ENCODE assay signal across 5 cellular contexts in genomic region chr3:182111967-182112366, GRCh38.
"Had no signal": no experiment of that assay in that cellular context is flagged by ENCODE, and none has a peak within 500 bp of the region (broad histone marks: within the 10 kb centered on the region; RNA-seq: fewer than 3 reads in every experiment).

No MANE protein-coding gene starts in this region.

- DNase-seq: H9, HCEC 1CT, IMR-90 had no signal

- ATAC-seq: GM23338, K562 had no signal

- H3K4me2 ChIP-seq: GM23338 had no signal

- H3K4me3 ChIP-seq: GM23338, K562 had no signal

- H2AFZ ChIP-seq: GM23338 had no signal
